ENCODE assay signal across 12 cellular contexts in the genomic region with DNA sequence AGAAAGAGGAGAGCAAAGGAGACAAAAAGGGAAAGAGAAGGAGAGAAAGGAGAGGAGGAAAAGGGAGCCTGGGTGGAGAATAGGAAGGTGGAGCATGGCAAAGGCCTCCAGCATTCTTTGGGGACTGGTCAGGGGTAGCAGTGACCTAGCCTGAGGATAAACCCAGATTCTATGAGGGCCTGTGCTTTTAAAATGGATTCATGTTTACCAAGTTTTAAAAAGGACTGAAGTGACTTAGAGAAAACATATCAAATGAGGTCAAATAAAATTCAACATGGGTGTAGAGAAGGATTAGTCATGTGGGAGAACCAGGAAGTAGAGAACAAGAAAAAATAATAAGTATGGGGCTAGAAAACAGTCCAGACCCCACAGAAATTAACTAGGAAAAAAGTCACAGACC. TPM values are rescaled to one million over a fixed set of nuclear protein-coding genes. Genes with fewer than 3 reads are reported as not detected.
DNase-seq lines count a peak whose midpoint lies in the region; ATAC-seq and TF ChIP-seq lines count a peak whose summit lies in the region.
"Had no signal": no experiment of that assay in that cellular context is flagged by ENCODE, and none has a peak within 500 bp of the region (broad histone marks: within the 10 kb centered on the region; RNA-seq: fewer than 3 reads in every experiment).

No MANE protein-coding gene starts in this region.

- peaks cover 19% of the 10 kb centered on the region for H3K4me1 Mint-ChIP-seq in activated T-helper 17 cell treated with anti-CD3 and anti-CD28 coated beads, Interleukin-2, amount 50 U/mL, for 72 hours
- H3K4me1 Mint-ChIP-seq in nephron progenitor cell, result peaks cover 28% of the 10 kb centered on the region

- intact Hi-C loops in left ventricle myocardium inferior (cut with micrococcal nuclease) (no loop called here), right cardiac atrium (cut with DNase I) (no loop called here)

- peaks cover 26% of the 10 kb centered on the region for H3K36me3 Mint-ChIP-seq in activated T-helper 17 cell treated with anti-CD3 and anti-CD28 coated beads, Interleukin-2, amount 50 U/mL, for 72 hours (ENCODE audit: low read depth)
- peaks cover 54% of the 10 kb centered on the region for H3K36me3 Mint-ChIP-seq in nephron progenitor cell (ENCODE audit: low read depth)

- H3K27me3 ChIP-seq in left ventricle myocardium inferior (ENCODE audit: low read depth) (no peaks in the 10 kb centered on the region), right cardiac atrium (ENCODE audit: control insufficient read depth, insufficient read depth) (no peaks in the 10 kb centered on the region)

- no peak for TF ChIP-seq CTCF in left ventricle myocardium inferior (IDR thresholded peaks at IDR 0.05; ENCODE audit: borderline replicate concordance)
- TF ChIP-seq CTCF in nephron progenitor cell (IDR thresholded peaks at IDR 0.05), result no peak

- peak overlapping the region; percentile 8 for H3K27ac Mint-ChIP-seq in activated T-helper 17 cell treated with anti-CD3 and anti-CD28 coated beads, Interleukin-2, amount 50 U/mL, for 72 hours
- peak overlapping the region; percentile 69 for H3K27ac Mint-ChIP-seq in nephron progenitor cell
- H3K27ac Mint-ChIP-seq: activated CD4-positive, alpha-beta memory T cell treated with anti-CD3 and anti-CD28 coated beads for 36 hours had no signal

- no peaks in the 10 kb centered on the region for H3K9me3 ChIP-seq in left ventricle myocardium inferior (replicated peaks)
- no peaks in the 10 kb centered on the region for H3K9me3 ChIP-seq in right cardiac atrium (ENCODE audit: control insufficient read depth, low read length)

- no peaks in the 10 kb centered on the region for H3K36me3 ChIP-seq in left ventricle myocardium inferior

- H3K4me3 ChIP-seq in left ventricle myocardium inferior (no peak overlapping the region), right cardiac atrium (ENCODE audit: low read length) (no peak overlapping the region)

- no peaks in the 10 kb centered on the region for H3K27me3 Mint-ChIP-seq in activated T-helper 17 cell treated with anti-CD3 and anti-CD28 coated beads, Interleukin-2, amount 50 U/mL, for 72 hours
- H3K27me3 Mint-ChIP-seq in nephron progenitor cell (ENCODE audit: low read depth, poor library complexity), result peaks cover 3% of the 10 kb centered on the region
- H3K27me3 Mint-ChIP-seq: activated CD4-positive, alpha-beta memory T cell treated with anti-CD3 and anti-CD28 coated beads for 36 hours had no signal

- DNase-seq in left ventricle myocardium inferior (no peak), right cardiac atrium (no peak), nephron progenitor cell (no peak), dermis blood vessel endothelial cell (no peak)
- DNase-seq in activated effector memory CD4-positive, alpha-beta T cell treated with Interleukin-2 at 50 U/mL for 16 hours, result no peak
- DNase-seq: activated CD4-positive, alpha-beta memory T cell treated with anti-CD3 and anti-CD28 coated beads for 36 hours; amniotic stem cell; stimulated activated CD4-positive, alpha-beta T cell treated with anti-CD3 and anti-CD28 coated beads, Interleukin-12 subunit alpha, Interleukin-12 subunit beta, amount 100 ng/mL, for 4 hours; substantia nigra had no signal

- H3K27ac ChIP-seq in left ventricle myocardium inferior (replicated peaks), result peak overlapping the region; percentile 86
- H3K27ac ChIP-seq in right cardiac atrium (ENCODE audit: low read length), result no peak overlapping the region

- H3K4me1 ChIP-seq in left ventricle myocardium inferior (peaks cover 89% of the 10 kb centered on the region), right cardiac atrium (ENCODE audit: control insufficient read depth, insufficient read depth, low read length) (peaks cover 21% of the 10 kb centered on the region)

- no peak overlapping the region for H3K4me3 Mint-ChIP-seq in activated T-helper 17 cell treated with anti-CD3 and anti-CD28 coated beads, Interleukin-2, amount 50 U/mL, for 72 hours
- no peak overlapping the region for H3K4me3 Mint-ChIP-seq in nephron progenitor cell
- H3K4me3 Mint-ChIP-seq: activated CD4-positive, alpha-beta memory T cell treated with anti-CD3 and anti-CD28 coated beads for 36 hours had no signal

- peaks cover 5% of the 10 kb centered on the region for H3K9me3 Mint-ChIP-seq in activated T-helper 17 cell treated with anti-CD3 and anti-CD28 coated beads, Interleukin-2, amount 50 U/mL, for 72 hours
- H3K9me3 Mint-ChIP-seq in nephron progenitor cell, result peaks cover 14% of the 10 kb centered on the region

- ATAC-seq in right cardiac atrium (no peak), GM21390 (IDR thresholded peaks at IDR 0.05; ENCODE audit: unreplicated experiment) (no peak), HG02884 (IDR thresholded peaks at IDR 0.05; ENCODE audit: unreplicated experiment) (no peak)
- no peak for ATAC-seq in activated T-helper 17 cell treated with anti-CD3 and anti-CD28 coated beads, Interleukin-2, amount 50 U/mL, for 72 hours (replicated peaks)

RNA-seq across cellular contexts. Expression of a gene that starts 20.7 kb away (rescaled TPM):
- total RNA-seq in left ventricle myocardium inferior, result 28.9 TPM
- 10 to 100 TPM; 37.0 to 75.1 (median 39.8) TPM for total RNA-seq in right cardiac atrium
- polyA plus RNA-seq in right cardiac atrium, result 10.7 TPM
- 10 to 100 TPM; 26.0 to 38.4 TPM for total RNA-seq in activated T-helper 17 cell treated with anti-CD3 and anti-CD28 coated beads, Interleukin-2, amount 50 U/mL, for 72 hours
- total RNA-seq in dermis blood vessel endothelial cell, result 32.2 and 34.5 TPM in 2 replicates
